8 cellular contexts compared by ENCODE assay signal in the genomic region with DNA sequence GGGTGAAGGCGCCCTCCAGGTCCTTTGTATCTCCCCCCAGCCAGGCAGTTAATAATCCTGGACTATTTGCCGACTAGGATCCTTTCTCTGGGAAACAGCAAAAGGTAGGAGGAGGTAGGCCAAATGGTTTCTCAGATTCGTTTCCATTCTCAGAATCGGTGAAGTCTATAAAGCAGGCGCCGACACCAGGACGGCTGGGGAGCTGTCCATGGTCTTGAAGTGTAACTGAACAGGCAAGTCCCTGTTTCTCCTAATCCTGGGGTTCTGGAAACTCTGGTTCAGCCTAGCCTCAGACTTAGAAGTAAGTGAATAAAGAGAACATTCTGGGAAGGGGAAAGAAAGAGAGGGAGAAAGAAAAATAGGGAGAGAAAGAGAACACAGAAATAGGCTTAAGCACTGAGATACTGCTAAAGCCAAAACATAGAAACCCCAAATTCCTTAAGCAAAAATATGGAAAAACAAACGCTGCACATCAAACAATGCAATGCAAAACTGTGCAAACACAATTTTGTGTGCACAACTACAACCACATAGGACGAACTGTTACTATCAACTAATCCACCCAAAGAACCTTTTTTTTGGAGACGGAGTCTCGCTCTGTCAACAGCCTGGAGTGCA. TPM values are rescaled to one million over a fixed set of nuclear protein-coding genes. Genes with fewer than 3 reads are reported as not detected.
DNase-seq lines count a peak whose midpoint lies in the region; ATAC-seq and TF ChIP-seq lines count a peak whose summit lies in the region.

No MANE protein-coding gene starts in this region.

- no peak overlapping the region for H3K27ac Mint-ChIP-seq in osteocyte (ENCODE audit: unreplicated experiment)

- no peaks in the 10 kb centered on the region for H3K4me1 ChIP-seq in RWPE2 (ENCODE audit: insufficient read depth, poor library complexity, severe bottlenecking)

- no peak overlapping the region for H3K4me3 ChIP-seq in RWPE2 (ENCODE audit: severe bottlenecking)

- no peak overlapping the region for H3K4me3 Mint-ChIP-seq in osteocyte (ENCODE audit: unreplicated experiment)

- DNase-seq in H4 (ENCODE audit: low spot score) (peak; percentile 28), RWPE2 (ENCODE audit: low spot score) (no peak), ecto neural progenitor cell (ENCODE audit: low spot score) (peak; percentile 81), osteocyte (ENCODE audit: extremely low spot score, unreplicated experiment) (peak; percentile 87), NCI-H146 treated with DMSO at 0.1 percent for 48 hours (lab: John Stamatoyannopoulos, UW; ENCODE audit: unreplicated experiment) (no peak), NCI-H1092 treated with DMSO at 0.1 percent for 48 hours (lab: John Stamatoyannopoulos, UW) (no peak), NCI-H82 treated with DMSO at 0.1 percent for 48 hours (lab: John Stamatoyannopoulos, UW; ENCODE audit: unreplicated experiment) (no peak)

- H3K27ac ChIP-seq in RWPE2 (ENCODE audit: poor library complexity, severe bottlenecking) = no peak overlapping the region

- H3K27me3 ChIP-seq in RWPE2 (ENCODE audit: insufficient read depth, poor library complexity, severe bottlenecking) = peaks cover 8% of the 10 kb centered on the region

- no peaks in the 10 kb centered on the region for H3K36me3 Mint-ChIP-seq in osteocyte (ENCODE audit: unreplicated experiment)

- no peak for TF ChIP-seq CTCF in RWPE2 (IDR thresholded peaks at IDR 0.05; ENCODE audit: poor library complexity, severe bottlenecking)
- no peak for TF ChIP-seq CTCF in osteocyte (IDR thresholded peaks at IDR 0.05)

- peaks cover 41% of the 10 kb centered on the region for H3K27me3 Mint-ChIP-seq in osteocyte (ENCODE audit: unreplicated experiment)

- ATAC-seq in RWPE2 (ENCODE audit: low read depth) (0 out of 3 replicates have a peak, but pooled peaks have one; percentile 35), HG02678 (IDR thresholded peaks at IDR 0.05; ENCODE audit: unreplicated experiment) (no peak)

- H3K4me1 Mint-ChIP-seq in osteocyte (ENCODE audit: unreplicated experiment) = no peaks in the 10 kb centered on the region

- H3K9me3 Mint-ChIP-seq in osteocyte (ENCODE audit: unreplicated experiment) = no peaks in the 10 kb centered on the region

- no peaks in the 10 kb centered on the region for H3K36me3 ChIP-seq in RWPE2 (ENCODE audit: low read depth)

- no peaks in the 10 kb centered on the region for H3K9me3 ChIP-seq in RWPE2 (ENCODE audit: severe bottlenecking)

RNA-seq across cellular contexts. Expression of a gene that starts 11.1 kb away (rescaled TPM):
- not detected in 2 replicates for total RNA-seq in H4 (2014; rRNA removed; shearing (Covaris generic))
- 2.4 and 2.5 TPM in 2 replicates for total RNA-seq in osteocyte

RNA-seq across cellular contexts. Expression of a gene that starts 20.1 kb away (rescaled TPM):
- total RNA-seq in H4 (2014; rRNA removed; shearing (Covaris generic)) = 0.08 TPM in 1 of 2 replicates, not detected in the other
- not detected in 2 replicates for total RNA-seq in osteocyte

Comparison
In these comparisons a context has a peak if more than half of its experiments do, and no peak if none do; other contexts are left out.
1. DNase-seq: peak in H4 (single experiment), ecto neural progenitor cell (single experiment) and osteocyte (single experiment); none in RWPE2 (single experiment), NCI-H146 treated with DMSO at 0.1 percent for 48 hours (single experiment), NCI-H1092 treated with DMSO at 0.1 percent for 48 hours (single experiment) and NCI-H82 treated with DMSO at 0.1 percent for 48 hours (single experiment).